ENCODE assay signal across 2 cellular contexts in genomic region chr12:122126342-122126635, GRCh38.
TF ChIP-seq lines count a peak whose summit lies in the region.

No MANE protein-coding gene starts in this region.

TF ChIP-seq in IMR-90, 13 proteins besides CTCF, POLR2A, EP300 and RAD21:
- TF ChIP-seq CEBPB (IDR thresholded peaks at IDR 0.05; ENCODE audit: low read depth, low read length) (no peak), SMC3 (IDR thresholded peaks at IDR 0.05; ENCODE audit: low read depth, low read length) (no peak), BHLHE40 (IDR thresholded peaks at IDR 0.05; ENCODE audit: low read depth, low read length) (no peak), MAZ (IDR thresholded peaks at IDR 0.05; ENCODE audit: borderline replicate concordance, low read depth, low read length) (no peak), RCOR1 (IDR thresholded peaks at IDR 0.05; ENCODE audit: insufficient replicate concordance, low read length) (no peak), NFE2L2 (IDR thresholded peaks at IDR 0.05; ENCODE audit: low read depth, low read length) (no peak), USF2 (IDR thresholded peaks at IDR 0.05; ENCODE audit: low read depth, low read length) (no peak), CHD1 (IDR thresholded peaks at IDR 0.05; ENCODE audit: low read depth, low read length) (no peak), ELK1 (IDR thresholded peaks at IDR 0.05; ENCODE audit: borderline replicate concordance, low read depth, low read length) (no peak), RFX5 (IDR thresholded peaks at IDR 0.05; ENCODE audit: low read depth, low read length) (no peak), MAFK (IDR thresholded peaks at IDR 0.05; ENCODE audit: low read depth, low read length) (no peak), MXI1 (IDR thresholded peaks at IDR 0.05; ENCODE audit: borderline replicate concordance, low read depth, low read length) (no peak)

TF ChIP-seq in HepG2, 621 proteins besides CTCF, POLR2A, EP300 and RAD21:
- TF ChIP-seq ZNF703 (CRISPR knock-in tag; IDR thresholded peaks at IDR 0.05; ENCODE audit: borderline replicate concordance), result no peak
- TF ChIP-seq MAX (IDR thresholded peaks at IDR 0.05), result 0 out of 2 replicates have a peak, but pooled peaks have one; percentile 3
